1 cellular context compared by ENCODE assay signal in the genomic region with DNA sequence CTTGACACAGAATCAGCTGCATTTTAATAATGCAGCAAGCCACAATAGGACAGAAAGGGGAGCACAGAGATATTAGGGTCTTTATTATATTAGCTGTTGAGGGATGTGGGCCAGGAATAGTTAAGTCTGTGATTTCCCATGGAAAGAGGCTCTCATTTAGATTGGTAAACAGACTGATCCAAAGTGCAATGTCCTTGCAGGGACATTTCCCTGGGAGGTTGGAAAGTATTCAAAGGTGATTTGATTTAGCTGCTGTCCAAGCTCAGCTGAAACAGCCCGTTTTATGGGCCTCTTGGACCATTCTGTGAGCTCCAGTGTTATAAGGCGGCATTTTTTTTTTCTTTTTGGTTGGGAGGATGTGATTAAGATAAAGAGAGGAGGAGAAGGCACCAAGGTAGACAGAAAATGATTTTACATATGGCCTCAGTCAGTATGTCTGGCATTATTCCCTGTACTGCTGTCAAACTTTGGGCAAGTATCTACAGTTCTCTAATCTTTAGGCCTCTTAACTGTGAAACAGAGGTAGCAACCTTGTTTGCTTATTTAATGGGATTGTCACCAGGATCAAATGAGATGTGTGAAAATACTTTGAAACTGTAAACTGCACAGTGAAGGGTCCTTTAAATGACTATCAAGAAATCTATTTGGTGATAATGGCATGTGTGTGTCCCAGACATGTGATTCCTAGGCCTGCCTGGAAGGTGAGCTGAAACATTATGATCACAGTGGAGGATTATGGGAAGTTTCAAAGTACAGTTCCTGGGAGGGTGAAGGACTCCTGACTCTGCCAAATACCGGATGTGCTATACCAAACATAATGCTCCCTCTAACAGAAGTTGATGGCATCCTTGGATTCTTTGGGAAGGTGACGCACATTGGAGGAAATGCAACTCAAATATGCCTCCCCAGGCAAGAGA.
TF ChIP-seq lines count a peak whose summit lies in the region.

No MANE protein-coding gene starts in this region.

TF ChIP-seq in HepG2, 621 proteins besides CTCF, POLR2A, EP300 and RAD21 (continued from another document and continues in another):
- TF ChIP-seq, protein P1, sequence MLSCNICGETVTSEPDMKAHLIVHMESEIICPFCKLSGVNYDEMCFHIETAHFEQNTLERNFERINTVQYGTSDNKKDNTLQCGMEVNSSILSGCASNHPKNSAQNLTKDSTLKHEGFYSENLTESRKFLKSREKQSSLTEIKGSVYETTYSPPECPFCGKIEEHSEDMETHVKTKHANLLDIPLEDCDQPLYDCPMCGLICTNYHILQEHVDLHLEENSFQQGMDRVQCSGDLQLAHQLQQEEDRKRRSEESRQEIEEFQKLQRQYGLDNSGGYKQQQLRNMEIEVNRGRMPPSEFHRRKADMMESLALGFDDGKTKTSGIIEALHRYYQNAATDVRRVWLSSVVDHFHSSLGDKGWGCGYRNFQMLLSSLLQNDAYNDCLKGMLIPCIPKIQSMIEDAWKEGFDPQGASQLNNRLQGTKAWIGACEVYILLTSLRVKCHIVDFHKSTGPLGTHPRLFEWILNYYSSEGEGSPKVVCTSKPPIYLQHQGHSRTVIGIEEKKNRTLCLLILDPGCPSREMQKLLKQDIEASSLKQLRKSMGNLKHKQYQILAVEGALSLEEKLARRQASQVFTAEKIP (CRISPR knock-in tag; IDR thresholded peaks at IDR 0.05; ENCODE audit: borderline replicate concordance) = no peak
- TF ChIP-seq ZEB1 (IDR thresholded peaks at IDR 0.05; ENCODE audit: insufficient replicate concordance, low read depth) (peak; percentile 49), STAG1 (CRISPR knock-in tag; IDR thresholded peaks at IDR 0.05) (peak; percentile 16; the same call in 1 of the 2 replicates), FOXK1 (CRISPR knock-in tag; IDR thresholded peaks at IDR 0.05; ENCODE audit: borderline replicate concordance, low read depth) (peak; percentile 54), ZFY (CRISPR knock-in tag; IDR thresholded peaks at IDR 0.05) (peak; percentile 67), ATM (IDR thresholded peaks at IDR 0.05; ENCODE audit: borderline replicate concordance) (no peak), SIX4 (CRISPR knock-in tag; IDR thresholded peaks at IDR 0.05) (peak; percentile 47; the same call in 1 of the 2 replicates), CREB1 (IDR thresholded peaks at IDR 0.05) (no peak), CREB1 (CRISPR knock-in tag; IDR thresholded peaks at IDR 0.05) (peak; percentile 13; the same call in 1 of the 2 replicates), RCOR2 (CRISPR knock-in tag; IDR thresholded peaks at IDR 0.05) (peak; percentile 67), FOXP1 (IDR thresholded peaks at IDR 0.05) (no peak), FOXP1 (CRISPR knock-in tag; IDR thresholded peaks at IDR 0.05) (peak; percentile 51), FOSL1 (CRISPR knock-in tag; IDR thresholded peaks at IDR 0.05; ENCODE audit: borderline replicate concordance) (peak; percentile 7; the same call in 1 of the 2 replicates), TBX2 (CRISPR knock-in tag; IDR thresholded peaks at IDR 0.05; ENCODE audit: borderline replicate concordance) (peak; percentile 65; the same call in 1 of the 2 replicates), HES4 (CRISPR knock-in tag; IDR thresholded peaks at IDR 0.05; ENCODE audit: borderline replicate concordance) (no peak), MED1 (CRISPR knock-in tag; IDR thresholded peaks at IDR 0.05) (peak; percentile 90), TEAD3 (CRISPR knock-in tag; optimal IDR thresholded peaks at IDR 0.05; ENCODE audit: borderline replicate concordance) (peak; percentile 96), KMT2B (CRISPR knock-in tag; IDR thresholded peaks at IDR 0.05) (peak; percentile 46; the same call in 1 of the 2 replicates), HOXA3 (CRISPR knock-in tag; IDR thresholded peaks at IDR 0.05) (peak; percentile 70), ELF3 (CRISPR knock-in tag; IDR thresholded peaks at IDR 0.05) (peak; percentile 82), GABPA (IDR thresholded peaks at IDR 0.05; ENCODE audit: low read depth, low read length) (no peak), GABPA (CRISPR knock-in tag; IDR thresholded peaks at IDR 0.05; ENCODE audit: low read depth) (peak; percentile 78), ZNF619 (CRISPR knock-in tag; IDR thresholded peaks at IDR 0.05) (no peak), KDM1A (CRISPR knock-in tag; IDR thresholded peaks at IDR 0.05) (peak; percentile 64; the same call in 1 of the 2 replicates), RARA (CRISPR knock-in tag; IDR thresholded peaks at IDR 0.05) (peak; percentile 90), ZNF496 (CRISPR knock-in tag; IDR thresholded peaks at IDR 0.05; ENCODE audit: insufficient replicate concordance) (no peak), ZNF143 (CRISPR knock-in tag; IDR thresholded peaks at IDR 0.05) (peak; percentile 88), MXI1 (IDR thresholded peaks at IDR 0.05; ENCODE audit: borderline replicate concordance, low read depth, low read length) (no peak; the same call in 2 of the 3 replicates), ERF (CRISPR knock-in tag; IDR thresholded peaks at IDR 0.05) (peak; percentile 35; the same call in 1 of the 2 replicates), SSRP1 (CRISPR knock-in tag; IDR thresholded peaks at IDR 0.05) (peak; percentile 76; the same call in 1 of the 2 replicates), ZNF335 (CRISPR knock-in tag; IDR thresholded peaks at IDR 0.05) (0 out of 2 replicates have a peak, but pooled peaks have one; percentile 35), TGIF2 (CRISPR knock-in tag; IDR thresholded peaks at IDR 0.05) (0 out of 2 replicates have a peak, but pooled peaks have one; percentile 41), LCORL (IDR thresholded peaks at IDR 0.05) (0 out of 2 replicates have a peak, but pooled peaks have one; percentile 20), LCORL (CRISPR knock-in tag; IDR thresholded peaks at IDR 0.05) (peak; percentile 73)
- TF ChIP-seq, protein P2, sequence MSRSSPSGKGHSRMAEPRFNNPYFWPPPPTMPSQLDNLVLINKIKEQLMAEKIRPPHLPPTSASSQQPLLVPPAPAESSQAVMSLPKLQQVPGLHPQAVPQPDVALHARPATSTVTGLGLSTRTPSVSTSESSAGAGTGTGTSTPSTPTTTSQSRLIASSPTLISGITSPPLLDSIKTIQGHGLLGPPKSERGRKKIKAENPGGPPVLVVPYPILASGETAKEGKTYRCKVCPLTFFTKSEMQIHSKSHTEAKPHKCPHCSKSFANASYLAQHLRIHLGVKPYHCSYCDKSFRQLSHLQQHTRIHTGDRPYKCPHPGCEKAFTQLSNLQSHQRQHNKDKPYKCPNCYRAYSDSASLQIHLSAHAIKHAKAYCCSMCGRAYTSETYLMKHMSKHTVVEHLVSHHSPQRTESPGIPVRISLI (CRISPR knock-in tag; IDR thresholded peaks at IDR 0.05; ENCODE audit: borderline replicate concordance) = peak; percentile 48; the same call in 1 of the 2 replicates
- TF ChIP-seq, protein P3, sequence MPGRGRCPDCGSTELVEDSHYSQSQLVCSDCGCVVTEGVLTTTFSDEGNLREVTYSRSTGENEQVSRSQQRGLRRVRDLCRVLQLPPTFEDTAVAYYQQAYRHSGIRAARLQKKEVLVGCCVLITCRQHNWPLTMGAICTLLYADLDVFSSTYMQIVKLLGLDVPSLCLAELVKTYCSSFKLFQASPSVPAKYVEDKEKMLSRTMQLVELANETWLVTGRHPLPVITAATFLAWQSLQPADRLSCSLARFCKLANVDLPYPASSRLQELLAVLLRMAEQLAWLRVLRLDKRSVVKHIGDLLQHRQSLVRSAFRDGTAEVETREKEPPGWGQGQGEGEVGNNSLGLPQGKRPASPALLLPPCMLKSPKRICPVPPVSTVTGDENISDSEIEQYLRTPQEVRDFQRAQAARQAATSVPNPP (CRISPR knock-in tag; IDR thresholded peaks at IDR 0.05) = no peak
- TF ChIP-seq, protein P4, sequence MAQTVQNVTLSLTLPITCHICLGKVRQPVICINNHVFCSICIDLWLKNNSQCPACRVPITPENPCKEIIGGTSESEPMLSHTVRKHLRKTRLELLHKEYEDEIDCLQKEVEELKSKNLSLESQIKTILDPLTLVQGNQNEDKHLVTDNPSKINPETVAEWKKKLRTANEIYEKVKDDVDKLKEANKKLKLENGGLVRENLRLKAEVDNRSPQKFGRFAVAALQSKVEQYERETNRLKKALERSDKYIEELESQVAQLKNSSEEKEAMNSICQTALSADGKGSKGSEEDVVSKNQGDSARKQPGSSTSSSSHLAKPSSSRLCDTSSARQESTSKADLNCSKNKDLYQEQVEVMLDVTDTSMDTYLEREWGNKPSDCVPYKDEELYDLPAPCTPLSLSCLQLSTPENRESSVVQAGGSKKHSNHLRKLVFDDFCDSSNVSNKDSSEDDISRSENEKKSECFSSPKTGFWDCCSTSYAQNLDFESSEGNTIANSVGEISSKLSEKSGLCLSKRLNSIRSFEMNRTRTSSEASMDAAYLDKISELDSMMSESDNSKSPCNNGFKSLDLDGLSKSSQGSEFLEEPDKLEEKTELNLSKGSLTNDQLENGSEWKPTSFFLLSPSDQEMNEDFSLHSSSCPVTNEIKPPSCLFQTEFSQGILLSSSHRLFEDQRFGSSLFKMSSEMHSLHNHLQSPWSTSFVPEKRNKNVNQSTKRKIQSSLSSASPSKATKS (CRISPR knock-in tag; IDR thresholded peaks at IDR 0.05) = 0 out of 2 replicates have a peak, but pooled peaks have one; percentile 28
- TF ChIP-seq, protein P5, sequence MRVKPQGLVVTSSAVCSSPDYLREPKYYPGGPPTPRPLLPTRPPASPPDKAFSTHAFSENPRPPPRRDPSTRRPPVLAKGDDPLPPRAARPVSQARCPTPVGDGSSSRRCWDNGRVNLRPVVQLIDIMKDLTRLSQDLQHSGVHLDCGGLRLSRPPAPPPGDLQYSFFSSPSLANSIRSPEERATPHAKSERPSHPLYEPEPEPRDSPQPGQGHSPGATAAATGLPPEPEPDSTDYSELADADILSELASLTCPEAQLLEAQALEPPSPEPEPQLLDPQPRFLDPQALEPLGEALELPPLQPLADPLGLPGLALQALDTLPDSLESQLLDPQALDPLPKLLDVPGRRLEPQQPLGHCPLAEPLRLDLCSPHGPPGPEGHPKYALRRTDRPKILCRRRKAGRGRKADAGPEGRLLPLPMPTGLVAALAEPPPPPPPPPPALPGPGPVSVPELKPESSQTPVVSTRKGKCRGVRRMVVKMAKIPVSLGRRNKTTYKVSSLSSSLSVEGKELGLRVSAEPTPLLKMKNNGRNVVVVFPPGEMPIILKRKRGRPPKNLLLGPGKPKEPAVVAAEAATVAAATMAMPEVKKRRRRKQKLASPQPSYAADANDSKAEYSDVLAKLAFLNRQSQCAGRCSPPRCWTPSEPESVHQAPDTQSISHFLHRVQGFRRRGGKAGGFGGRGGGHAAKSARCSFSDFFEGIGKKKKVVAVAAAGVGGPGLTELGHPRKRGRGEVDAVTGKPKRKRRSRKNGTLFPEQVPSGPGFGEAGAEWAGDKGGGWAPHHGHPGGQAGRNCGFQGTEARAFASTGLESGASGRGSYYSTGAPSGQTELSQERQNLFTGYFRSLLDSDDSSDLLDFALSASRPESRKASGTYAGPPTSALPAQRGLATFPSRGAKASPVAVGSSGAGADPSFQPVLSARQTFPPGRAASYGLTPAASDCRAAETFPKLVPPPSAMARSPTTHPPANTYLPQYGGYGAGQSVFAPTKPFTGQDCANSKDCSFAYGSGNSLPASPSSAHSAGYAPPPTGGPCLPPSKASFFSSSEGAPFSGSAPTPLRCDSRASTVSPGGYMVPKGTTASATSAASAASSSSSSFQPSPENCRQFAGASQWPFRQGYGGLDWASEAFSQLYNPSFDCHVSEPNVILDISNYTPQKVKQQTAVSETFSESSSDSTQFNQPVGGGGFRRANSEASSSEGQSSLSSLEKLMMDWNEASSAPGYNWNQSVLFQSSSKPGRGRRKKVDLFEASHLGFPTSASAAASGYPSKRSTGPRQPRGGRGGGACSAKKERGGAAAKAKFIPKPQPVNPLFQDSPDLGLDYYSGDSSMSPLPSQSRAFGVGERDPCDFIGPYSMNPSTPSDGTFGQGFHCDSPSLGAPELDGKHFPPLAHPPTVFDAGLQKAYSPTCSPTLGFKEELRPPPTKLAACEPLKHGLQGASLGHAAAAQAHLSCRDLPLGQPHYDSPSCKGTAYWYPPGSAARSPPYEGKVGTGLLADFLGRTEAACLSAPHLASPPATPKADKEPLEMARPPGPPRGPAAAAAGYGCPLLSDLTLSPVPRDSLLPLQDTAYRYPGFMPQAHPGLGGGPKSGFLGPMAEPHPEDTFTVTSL (CRISPR knock-in tag; IDR thresholded peaks at IDR 0.05; ENCODE audit: borderline replicate concordance) = peak; percentile 73
- TF ChIP-seq, protein P6, sequence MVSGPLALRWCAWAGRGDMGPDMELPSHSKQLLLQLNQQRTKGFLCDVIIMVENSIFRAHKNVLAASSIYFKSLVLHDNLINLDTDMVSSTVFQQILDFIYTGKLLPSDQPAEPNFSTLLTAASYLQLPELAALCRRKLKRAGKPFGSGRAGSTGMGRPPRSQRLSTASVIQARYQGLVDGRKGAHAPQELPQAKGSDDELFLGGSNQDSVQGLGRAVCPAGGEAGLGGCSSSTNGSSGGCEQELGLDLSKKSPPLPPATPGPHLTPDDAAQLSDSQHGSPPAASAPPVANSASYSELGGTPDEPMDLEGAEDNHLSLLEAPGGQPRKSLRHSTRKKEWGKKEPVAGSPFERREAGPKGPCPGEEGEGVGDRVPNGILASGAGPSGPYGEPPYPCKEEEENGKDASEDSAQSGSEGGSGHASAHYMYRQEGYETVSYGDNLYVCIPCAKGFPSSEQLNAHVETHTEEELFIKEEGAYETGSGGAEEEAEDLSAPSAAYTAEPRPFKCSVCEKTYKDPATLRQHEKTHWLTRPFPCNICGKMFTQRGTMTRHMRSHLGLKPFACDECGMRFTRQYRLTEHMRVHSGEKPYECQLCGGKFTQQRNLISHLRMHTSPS (CRISPR knock-in tag; IDR thresholded peaks at IDR 0.05; ENCODE audit: low read depth) = 0 out of 2 replicates have a peak, but pooled peaks have one; percentile 31
- TF ChIP-seq, protein P7, sequence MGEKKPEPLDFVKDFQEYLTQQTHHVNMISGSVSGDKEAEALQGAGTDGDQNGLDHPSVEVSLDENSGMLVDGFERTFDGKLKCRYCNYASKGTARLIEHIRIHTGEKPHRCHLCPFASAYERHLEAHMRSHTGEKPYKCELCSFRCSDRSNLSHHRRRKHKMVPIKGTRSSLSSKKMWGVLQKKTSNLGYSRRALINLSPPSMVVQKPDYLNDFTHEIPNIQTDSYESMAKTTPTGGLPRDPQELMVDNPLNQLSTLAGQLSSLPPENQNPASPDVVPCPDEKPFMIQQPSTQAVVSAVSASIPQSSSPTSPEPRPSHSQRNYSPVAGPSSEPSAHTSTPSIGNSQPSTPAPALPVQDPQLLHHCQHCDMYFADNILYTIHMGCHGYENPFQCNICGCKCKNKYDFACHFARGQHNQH (CRISPR knock-in tag; IDR thresholded peaks at IDR 0.05) = peak; percentile 71
- TF ChIP-seq, protein P8, sequence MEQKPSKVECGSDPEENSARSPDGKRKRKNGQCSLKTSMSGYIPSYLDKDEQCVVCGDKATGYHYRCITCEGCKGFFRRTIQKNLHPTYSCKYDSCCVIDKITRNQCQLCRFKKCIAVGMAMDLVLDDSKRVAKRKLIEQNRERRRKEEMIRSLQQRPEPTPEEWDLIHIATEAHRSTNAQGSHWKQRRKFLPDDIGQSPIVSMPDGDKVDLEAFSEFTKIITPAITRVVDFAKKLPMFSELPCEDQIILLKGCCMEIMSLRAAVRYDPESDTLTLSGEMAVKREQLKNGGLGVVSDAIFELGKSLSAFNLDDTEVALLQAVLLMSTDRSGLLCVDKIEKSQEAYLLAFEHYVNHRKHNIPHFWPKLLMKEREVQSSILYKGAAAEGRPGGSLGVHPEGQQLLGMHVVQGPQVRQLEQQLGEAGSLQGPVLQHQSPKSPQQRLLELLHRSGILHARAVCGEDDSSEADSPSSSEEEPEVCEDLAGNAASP (CRISPR knock-in tag; IDR thresholded peaks at IDR 0.05; ENCODE audit: borderline replicate concordance) = peak; percentile 55; the same call in 1 of the 2 replicates
